In genomic region chr17:35448214-35448898, GRCh38 we compare ENCODE assay signal across 9 cellular contexts. TPM values are rescaled to one million over a fixed set of nuclear protein-coding genes. Genes with fewer than 3 reads are reported as not detected.
A peak's percentile ranks its signal among the peaks of the same experiment; 100 is the strongest.
DNase-seq lines count a peak whose midpoint lies in the region; ATAC-seq and TF ChIP-seq lines count a peak whose summit lies in the region.
"Had no signal": no experiment of that assay in that cellular context is flagged by ENCODE, and none has a peak within 500 bp of the region (broad histone marks: within the 10 kb centered on the region; RNA-seq: fewer than 3 reads in every experiment).

Gene SLFN13, minus strand, starts transcription at chr17:35448766. Its CDS starts 3,086 bp downstream, at chr17:35445680.

- peak within 1 kb of the TSS; percentile 52 for H3K4me3 ChIP-seq in BJ (ENCODE audit: low read depth, low read length)
- peak within 1 kb of the TSS; percentile 38 to 66 (median 61) for H3K4me3 ChIP-seq in heart right ventricle
- H3K4me3 ChIP-seq in rectal smooth muscle tissue (ENCODE audit: low read length), result peak within 1 kb of the TSS; percentile 59
- peak within 1 kb of the TSS; percentile 57 to 65 for H3K4me3 ChIP-seq in aorta (ENCODE audit: low read length in 2 of 2)

- WGBS in heart right ventricle, 2 donors, result 2 to 4% methylated on average over 44 of the region's 44 CpGs
- WGBS in aorta, 2 donors, result 1% methylated on average over 44 of the region's 44 CpGs

- intact Hi-C loops in heart right ventricle (cut with DNase I), result loop anchor here in 1 of 10 donors (5.0 kb wide), 1 partner anchor 84 kb away; no protein-coding TSS in a partner anchor
- intact Hi-C loops in aorta (cut with DNase I), result no loop called here

- H3K4me1 ChIP-seq in heart right ventricle (peaks cover 0 to 24% (median 13%) of the 10 kb centered on the region in 9 donors), rectal smooth muscle tissue (ENCODE audit: control insufficient read depth, insufficient read depth, low read length) (no peaks in the 10 kb centered on the region), aorta (ENCODE audit: control insufficient read depth in 1 of 2, insufficient read depth in 2 of 2, low read length in 2 of 2) (no peaks in the 10 kb centered on the region)

- H3K27ac ChIP-seq in heart right ventricle, result peak within 1 kb of the TSS in 9 of 10 donors; percentile 39 to 84 (median 77)
- peak within 1 kb of the TSS; percentile 55 for H3K27ac ChIP-seq in rectal smooth muscle tissue (ENCODE audit: low read depth, low read length)
- peak within 1 kb of the TSS in 1 of 2 donors; percentile 19 for H3K27ac ChIP-seq in aorta (ENCODE audit: low read depth in 1 of 2, low read length in 2 of 2)

- peak within 1 kb of the TSS; percentile 10 for H3K9ac ChIP-seq in rectal smooth muscle tissue (ENCODE audit: low read length)

- H3K27me3 ChIP-seq in BJ (ENCODE audit: control insufficient read depth, insufficient read depth, low read length), result peaks cover 21% of the 10 kb centered on the region
- peaks cover 0 to 61% (median 21%) of the 10 kb centered on the region in 7 donors for H3K27me3 ChIP-seq in heart right ventricle
- peaks cover 10% of the 10 kb centered on the region for H3K27me3 ChIP-seq in rectal smooth muscle tissue (ENCODE audit: control insufficient read depth, insufficient read depth, low read length)
- H3K27me3 ChIP-seq in aorta (ENCODE audit: control insufficient read depth in 1 of 2, insufficient read depth in 2 of 2, low read length in 1 of 2), result no peaks in the 10 kb centered on the region

- peak; percentile 68 for ATAC-seq in GM19372 (IDR thresholded peaks at IDR 0.05; ENCODE audit: low read depth, unreplicated experiment)
- peak; percentile 51 for ATAC-seq in HG03520 (IDR thresholded peaks at IDR 0.05; ENCODE audit: unreplicated experiment)
- ATAC-seq in heart right ventricle, result peak; percentile 89 to 95 (median 93)
- peak; percentile 90 for ATAC-seq in aorta (ENCODE audit: low FRiP score)
- ATAC-seq: HCT116 had no signal

- CTCF ChIA-PET in BJ (lab: Yijun Ruan, JAX), result interaction anchor here (1.1 kb wide), 1 partner anchor 10 kb away, joined by 6 read pairs; no protein-coding TSS in a partner anchor

- H3K36me3 ChIP-seq in BJ (ENCODE audit: control insufficient read depth, insufficient read depth, low read length) (no peaks in the 10 kb centered on the region), heart right ventricle (no peaks in the 10 kb centered on the region), rectal smooth muscle tissue (ENCODE audit: control insufficient read depth, insufficient read depth, low read length) (no peaks in the 10 kb centered on the region), aorta (ENCODE audit: control insufficient read depth in 1 of 2, insufficient read depth in 2 of 2, low read length in 1 of 2) (no peaks in the 10 kb centered on the region)

- TF ChIP-seq CTCF in BJ (IDR thresholded peaks at IDR 0.05; ENCODE audit: insufficient read depth, low read depth, low read length) (no peak), heart right ventricle (IDR thresholded peaks at IDR 0.05) (no peak)

- DNase-seq in BJ (ENCODE audit: low read depth) (no peak), SIG-M5 (lab: John Stamatoyannopoulos, UW) (peak; percentile 55), heart right ventricle (peak; percentile 81 to 88), aorta (peak; percentile 90 to 91)
- DNase-seq in activated gamma-delta T cell treated with anti-CD3 and anti-CD28 coated beads, Interleukin-2, amount 50 U/mL, for 16 hours (ENCODE audit: low read depth), result peak; percentile 87

- H3K9me3 ChIP-seq in heart right ventricle, result peaks cover 0 to 5% (median 0%) of the 10 kb centered on the region in 11 donors
- H3K9me3 ChIP-seq in aorta (ENCODE audit: control insufficient read depth, low read length), result no peaks in the 10 kb centered on the region

- POLR2A ChIA-PET in BJ (lab: Charles Lee), result no interaction called here

RNA-seq across cellular contexts. Expression of gene SLFN13, which starts in this region (rescaled TPM):
- polyA plus RNA-seq in BJ (2011; rRNA removed), result 1.3 and 1.7 TPM in 2 replicates
- 4.9 and 7.7 TPM in 2 replicates for polyA minus RNA-seq in BJ (2011; rRNA and poly(A)+ RNA removed)
- total RNA-seq in heart right ventricle, result 10 to 100 TPM in 1 of 10 donors, 1 to 10 TPM in 9; 1.8 to 10.7 (median 4.4) TPM
- polyA plus RNA-seq in heart right ventricle, result 1 to 10 TPM in 1 of 2 donors, under 1 TPM in 1; 0.51 to 1.5 TPM
- total RNA-seq in aorta, result 10 to 100 TPM; 15.0 to 31.0 TPM
- polyA plus RNA-seq in aorta, result 1 to 10 TPM; 1.5 to 5.0 TPM
